Comparison of ENCODE assay signal across 27 cellular contexts in the genomic region with DNA sequence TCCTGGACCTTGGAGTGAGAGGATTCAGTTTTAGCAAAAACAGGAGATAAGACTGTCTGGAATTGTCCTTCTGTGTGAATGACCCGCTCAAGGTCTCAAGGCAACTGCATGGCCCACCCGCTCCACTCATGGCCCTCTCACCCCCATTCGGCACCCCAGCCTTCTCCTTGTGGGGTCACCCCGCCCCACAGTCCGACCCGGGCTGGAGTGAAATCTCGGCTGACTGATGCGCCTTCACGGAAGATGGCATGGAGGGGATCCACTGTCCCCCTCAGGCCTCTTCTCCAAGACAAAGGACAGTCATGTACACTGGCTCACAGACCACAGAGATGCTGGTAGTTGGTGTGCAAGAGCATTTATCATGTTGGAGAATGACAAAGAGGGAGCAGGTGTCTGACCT.
"Had no signal": no experiment of that assay in that cellular context is flagged by ENCODE, and none has a peak within 500 bp of the region (broad histone marks: within the 10 kb centered on the region; RNA-seq: fewer than 3 reads in every experiment).

No MANE protein-coding gene starts in this region.

- DNase-seq: activated CD4-positive, alpha-beta memory T cell treated with anti-CD3 and anti-CD28 coated beads, Interleukin-2, amount 10 ng/mL, durations not matched to agents 7 days and 5 days; activated CD4-positive, alpha-beta T cell treated with anti-CD3 and anti-CD28 coated beads for 36 hours; activated CD4-positive, alpha-beta T cell treated with anti-CD3 and anti-CD28 coated beads, Interleukin-2, amount 50 U/mL, for 1 hour; activated gamma-delta T cell treated with Interleukin-2 at 50 U/mL for 16 hours; activated T-cell treated with anti-CD3 and anti-CD28 coated beads for 4 hours; activated T-cell treated with anti-CD3 and anti-CD28 coated beads, Interleukin-2, amount 50 U/mL, for 48 hours; KG1; MG63; MV-4-11; NCI-H1092 treated with DMSO at 0.1 percent for 48 hours; NCI-H1417 treated with DMSO at 0.1 percent for 48 hours; NCI-H1694; NCI-H2081; NCI-H510A treated with DMSO at 0.1 percent for 48 hours; NCI-H69; NK-92 treated with Interleukin-12 subunit alpha and Interleukin-12 subunit beta, amount 100 ng/mL, for 24 hours; OCI-M1; RPMI8226; T-helper 1 cell; WERI-Rb-1 had no signal

- H3K27ac Mint-ChIP-seq: activated CD4-positive, alpha-beta memory T cell treated with anti-CD3 and anti-CD28 coated beads, Interleukin-2, amount 10 ng/mL, durations not matched to agents 7 days and 5 days; activated CD4-positive, alpha-beta T cell treated with anti-CD3 and anti-CD28 coated beads for 36 hours; activated naive CD4-positive, alpha-beta T cell treated with anti-CD3 and anti-CD28 coated beads, Interleukin-2, amount 50 U/mL, for 24 hours; activated T-helper 17 cell treated with anti-CD3 and anti-CD28 coated beads, Interleukin-2, amount 50 U/mL, for 72 hours; IgD-negative memory B cell had no signal

- ATAC-seq: activated CD4-positive, alpha-beta T cell treated with anti-CD3 and anti-CD28 coated beads for 36 hours; activated T-helper 17 cell treated with anti-CD3 and anti-CD28 coated beads, Interleukin-2, amount 50 U/mL, for 72 hours; Panc1; Right ventricle myocardium inferior had no signal

- H3K27me3 Mint-ChIP-seq: activated naive CD4-positive, alpha-beta T cell treated with anti-CD3 and anti-CD28 coated beads, Interleukin-2, amount 50 U/mL, for 24 hours had no signal

- H3K4me3 Mint-ChIP-seq: activated CD4-positive, alpha-beta memory T cell treated with anti-CD3 and anti-CD28 coated beads, Interleukin-2, amount 10 ng/mL, durations not matched to agents 7 days and 5 days; activated CD4-positive, alpha-beta T cell treated with anti-CD3 and anti-CD28 coated beads for 36 hours; activated naive CD4-positive, alpha-beta T cell treated with anti-CD3 and anti-CD28 coated beads, Interleukin-2, amount 50 U/mL, for 24 hours; activated T-helper 17 cell treated with anti-CD3 and anti-CD28 coated beads, Interleukin-2, amount 50 U/mL, for 72 hours; IgD-negative memory B cell had no signal

- H3K36me3 Mint-ChIP-seq: activated naive CD4-positive, alpha-beta T cell treated with anti-CD3 and anti-CD28 coated beads, Interleukin-2, amount 50 U/mL, for 24 hours; IgD-negative memory B cell had no signal

- H3K9me3 ChIP-seq: breast epithelium, MG63 had no signal

- H3K9me3 Mint-ChIP-seq: activated CD4-positive, alpha-beta memory T cell treated with anti-CD3 and anti-CD28 coated beads, Interleukin-2, amount 10 ng/mL, durations not matched to agents 7 days and 5 days; activated naive CD4-positive, alpha-beta T cell treated with anti-CD3 and anti-CD28 coated beads, Interleukin-2, amount 50 U/mL, for 24 hours; activated T-helper 17 cell treated with anti-CD3 and anti-CD28 coated beads, Interleukin-2, amount 50 U/mL, for 72 hours had no signal

- H3K4me1 Mint-ChIP-seq: activated T-helper 17 cell treated with anti-CD3 and anti-CD28 coated beads, Interleukin-2, amount 50 U/mL, for 72 hours had no signal

- H3K4me3 ChIP-seq: breast epithelium, MG63, SK-N-MC had no signal

- H3K27ac ChIP-seq: breast epithelium, SK-N-MC, WERI-Rb-1 had no signal

- H3K36me3 ChIP-seq: breast epithelium, MG63 had no signal

- H3K4me1 ChIP-seq: breast epithelium had no signal
